34 cellular contexts compared by ENCODE assay signal in genomic region chr4:55269970-55270369, GRCh38.
DNase-seq lines count a peak whose midpoint lies in the region; ATAC-seq, FAIRE-seq and TF ChIP-seq lines count a peak whose summit lies in the region.
"Had no signal": no experiment of that assay in that cellular context is flagged by ENCODE, and none has a peak within 500 bp of the region (broad histone marks: within the 10 kb centered on the region; RNA-seq: fewer than 3 reads in every experiment).

No MANE protein-coding gene starts in this region.

- TF ChIP-seq RAD21 in liver (IDR thresholded peaks at IDR 0.05) (peak in 1 of 2 donors; percentile 16), HepG2 (CRISPR knock-in tag; IDR thresholded peaks at IDR 0.05) (no peak)

- peaks cover 7 to 17% (median 7%) of the 10 kb centered on the region in 3 donors for H3K27me3 Mint-ChIP-seq in CD14-positive monocyte (ENCODE audit: low read depth in 3 of 3)

- H3K4me3 ChIP-seq in liver (ENCODE audit: low read depth in 1 of 3, low read length in 3 of 3) (no peak overlapping the region), HepG2 (replicated peaks in 1 of 3; ENCODE audit: insufficient read depth in 1 of 3, low read depth in 2 of 3, low read length in 3 of 3) (no peak overlapping the region), brain microvascular endothelial cell (ENCODE audit: low read depth, low read length) (no peak overlapping the region)
- H3K4me3 ChIP-seq: BLaER1, esophagus muscularis mucosa, lung, MG63, mucosa of descending colon, Peyer's patch had no signal

- POLR2A ChIA-PET in HepG2 (lab: Yijun Ruan, JAX), result no interaction called here

- TF ChIP-seq POLR2A in HepG2 (IDR thresholded peaks at IDR 0.05; ENCODE audit: insufficient read depth in 1 of 2, low read depth in 2 of 2, low read length in 2 of 2), result no peak

- 46% methylated on average over 4 of the region's 4 CpGs for WGBS in liver
- WGBS in HepG2 (ENCODE audit: low lambda C conversion rate), result 0% methylated on average over 1 of the region's 4 CpGs

- H3K9me3 Mint-ChIP-seq in CD14-positive monocyte, result peaks cover 0 to 6% (median 0%) of the 10 kb centered on the region in 7 donors
- H3K9me3 Mint-ChIP-seq: activated CD4-positive, alpha-beta memory T cell treated with anti-CD3 and anti-CD28 coated beads for 36 hours; activated naive CD4-positive, alpha-beta T cell treated with anti-CD3 and anti-CD28 coated beads, Interleukin-2, amount 10 ng/mL, durations not matched to agents 7 days and 5 days; activated T-helper 1 cell treated with anti-CD3 and anti-CD28 coated beads, Interleukin-12 subunit alpha, Interleukin-12 subunit beta, Interleukin-2, Interleukin-4 antibody, amounts not matched to agents 30 ng/mL and 10 ng/mL and 1 ng/mL, durations not matched to agents 14 hours and 24 hours and 36 hours; natural killer cell treated with Interleukin-12 subunit alpha and Interleukin-12 subunit beta and Interleukin-15 and Interleukin-18, amount 100 ng/mL, for 72 hours; type B pancreatic cell had no signal

- ATAC-seq in HepG2, result no peak
- ATAC-seq in left lobe of liver, result peak; percentile 51
- ATAC-seq in HG03460 (IDR thresholded peaks at IDR 0.05; ENCODE audit: unreplicated experiment), result no peak
- ATAC-seq: foreskin keratinocyte; mucosa of descending colon; natural killer cell treated with Interleukin-12 subunit alpha and Interleukin-12 subunit beta and Interleukin-15 and Interleukin-18, amount 100 ng/mL, for 72 hours had no signal

- no peaks in the 10 kb centered on the region for H4K20me1 ChIP-seq in HepG2 (ENCODE audit: insufficient read depth, low read length)
- H4K20me1 ChIP-seq: BLaER1 had no signal

- H3K27me3 ChIP-seq in liver (ENCODE audit: control insufficient read depth in 4 of 4, insufficient read depth in 4 of 4, low read length in 3 of 4) (peaks cover 0 to 6% (median 0%) of the 10 kb centered on the region in 4 donors), HepG2 (ENCODE audit: control insufficient read depth in 1 of 2, insufficient read depth in 2 of 2, low read length in 2 of 2) (peaks cover 0 to 6% of the 10 kb centered on the region in 2 experiments; a peak in 2 of 5 replicates), brain microvascular endothelial cell (replicated peaks) (no peaks in the 10 kb centered on the region)
- H3K27me3 ChIP-seq: BLaER1, esophagus muscularis mucosa, MG63, Peyer's patch had no signal

- no peaks in the 10 kb centered on the region for H3K36me3 ChIP-seq in liver (ENCODE audit: control insufficient read depth in 4 of 4, insufficient read depth in 3 of 4, low read depth in 1 of 4, low read length in 3 of 4)
- no peaks in the 10 kb centered on the region for H3K36me3 ChIP-seq in HepG2 (replicated peaks in 1 of 2; ENCODE audit: control insufficient read depth in 1 of 2, insufficient read depth in 2 of 2, low read length in 2 of 2)
- no peaks in the 10 kb centered on the region for H3K36me3 ChIP-seq in brain microvascular endothelial cell (replicated peaks)
- H3K36me3 ChIP-seq: BLaER1, esophagus muscularis mucosa, MG63, Peyer's patch had no signal

- no peak for TF ChIP-seq EP300 in HepG2 (IDR thresholded peaks at IDR 0.05; ENCODE audit: low read depth in 2 of 2, low read length in 2 of 2)
- no peak for TF ChIP-seq EP300 in HepG2 (CRISPR knock-in tag; IDR thresholded peaks at IDR 0.05; ENCODE audit: borderline replicate concordance)

- CTCF ChIA-PET in HepG2 (lab: Yijun Ruan, JAX; ENCODE audit: low intra/inter-chr PET ratio, low total read pairs), result no interaction called here

- no peak overlapping the region for H3K27ac ChIP-seq in liver (ENCODE audit: low read depth in 1 of 2, low read length in 2 of 2)
- no peak overlapping the region for H3K27ac ChIP-seq in HepG2 (ENCODE audit: extremely low read length, insufficient read depth, low read length)
- no peak overlapping the region for H3K27ac ChIP-seq in brain microvascular endothelial cell
- H3K27ac ChIP-seq: BLaER1, esophagus muscularis mucosa, foreskin keratinocyte, Peyer's patch had no signal

- H3K79me2 ChIP-seq in HepG2 (ENCODE audit: insufficient read depth, low read length), result no peaks in the 10 kb centered on the region

- intact Hi-C loops in HepG2 (cut with micrococcal nuclease; ENCODE audit: unreplicated experiment), result no loop called here
- intact Hi-C loops in CD14-positive monocyte (cut with micrococcal nuclease), result no loop called here

- H3K9me3 ChIP-seq in liver (ENCODE audit: control insufficient read depth in 4 of 4, low read length in 3 of 4), result no peaks in the 10 kb centered on the region
- no peaks in the 10 kb centered on the region for H3K9me3 ChIP-seq in HepG2 (ENCODE audit: low read length)
- H3K9me3 ChIP-seq: BLaER1, esophagus muscularis mucosa, MG63, mucosa of descending colon, Peyer's patch had no signal

- FAIRE-seq in HepG2 (lab: Jason Lieb, UNC), result no peak
- FAIRE-seq: bronchial epithelial cell, colon, H54 had no signal

- no TSS peak for BruUV-seq in HepG2 (replicated peaks; lab: Mats Ljungman, UMichigan)

- in situ Hi-C loops in HepG2 (cut with HindIII; ENCODE audit: extremely low pct_ligation_motif_present, low pct_unique_long_range_greater_than_20kb), result no loop called here
- in situ Hi-C loops in brain microvascular endothelial cell (cut with HindIII; ENCODE audit: low pct_ligation_motif_present, low sequenced_read_pairs), result no loop called here

- no peaks in the 10 kb centered on the region for H3K36me3 Mint-ChIP-seq in CD14-positive monocyte
- H3K36me3 Mint-ChIP-seq: activated CD4-positive, alpha-beta memory T cell treated with anti-CD3 and anti-CD28 coated beads for 36 hours; activated naive CD4-positive, alpha-beta T cell treated with anti-CD3 and anti-CD28 coated beads, Interleukin-2, amount 10 ng/mL, durations not matched to agents 7 days and 5 days; natural killer cell treated with Interleukin-12 subunit alpha and Interleukin-12 subunit beta and Interleukin-15 and Interleukin-18, amount 100 ng/mL, for 72 hours; type B pancreatic cell had no signal

- H3K9ac ChIP-seq in liver (ENCODE audit: low read depth in 1 of 2, low read length in 2 of 2) (no peak overlapping the region), HepG2 (ENCODE audit: insufficient read depth, low read depth, low read length) (no peak overlapping the region)
- H3K9ac ChIP-seq: BLaER1 had no signal

- DNase-seq in HepG2 (ENCODE audit: low spot score), result no peak
- DNase-seq in dermis blood vessel endothelial cell, result peak; percentile 92
- no peak for DNase-seq in left lobe of liver (ENCODE audit: low spot score)
- DNase-seq in brain microvascular endothelial cell, result no peak
- no peak for DNase-seq in CD14-positive monocyte (ENCODE audit: low spot score)
- DNase-seq: activated CD4-positive, alpha-beta memory T cell treated with anti-CD3 and anti-CD28 coated beads for 36 hours; activated CD4-positive, CD25-positive, alpha-beta regulatory T cell treated with anti-CD3 and anti-CD28 coated beads, Interleukin-2, amount 50 U/mL, for 72 hours; activated CD8-positive, alpha-beta memory T cell treated with anti-CD3 and anti-CD28 coated beads, Interleukin-2, amount 50 U/mL, for 4 hours; activated naive CD4-positive, alpha-beta T cell treated with anti-CD3 and anti-CD28 coated beads, Interleukin-2, amount 10 ng/mL, durations not matched to agents 7 days and 5 days; amniotic stem cell; DMS79; effector memory CD4-positive, alpha-beta T cell; foreskin keratinocyte; GDM1; hypothalamus; KG1; MG63; mucosa of descending colon; NCI-H1436; NCI-H2081 treated with DMSO at 0.1 percent for 48 hours; NK-92 treated with Interleukin-12 subunit alpha and Interleukin-12 subunit beta, amount 100 ng/mL, for 24 hours; Peyer's patch; stimulated activated CD4-positive, alpha-beta T cell treated with anti-CD3 and anti-CD28 coated beads, Interleukin-2, amount 100 ng/mL, for 48 hours had no signal

- no peak overlapping the region for H3K4me3 Mint-ChIP-seq in CD14-positive monocyte
- H3K4me3 Mint-ChIP-seq: activated CD4-positive, alpha-beta memory T cell treated with anti-CD3 and anti-CD28 coated beads for 36 hours; activated naive CD4-positive, alpha-beta T cell treated with anti-CD3 and anti-CD28 coated beads, Interleukin-2, amount 10 ng/mL, durations not matched to agents 7 days and 5 days; activated T-helper 1 cell treated with anti-CD3 and anti-CD28 coated beads, Interleukin-12 subunit alpha, Interleukin-12 subunit beta, Interleukin-2, Interleukin-4 antibody, amounts not matched to agents 30 ng/mL and 10 ng/mL and 1 ng/mL, durations not matched to agents 14 hours and 24 hours and 36 hours; natural killer cell treated with Interleukin-12 subunit alpha and Interleukin-12 subunit beta and Interleukin-15 and Interleukin-18, amount 100 ng/mL, for 72 hours; type B pancreatic cell had no signal

- no peak overlapping the region for H3K27ac Mint-ChIP-seq in CD14-positive monocyte
- H3K27ac Mint-ChIP-seq: activated CD4-positive, alpha-beta memory T cell treated with anti-CD3 and anti-CD28 coated beads for 36 hours; activated naive CD4-positive, alpha-beta T cell treated with anti-CD3 and anti-CD28 coated beads, Interleukin-2, amount 10 ng/mL, durations not matched to agents 7 days and 5 days; activated T-helper 1 cell treated with anti-CD3 and anti-CD28 coated beads, Interleukin-12 subunit alpha, Interleukin-12 subunit beta, Interleukin-2, Interleukin-4 antibody, amounts not matched to agents 30 ng/mL and 10 ng/mL and 1 ng/mL, durations not matched to agents 14 hours and 24 hours and 36 hours; natural killer cell treated with Interleukin-12 subunit alpha and Interleukin-12 subunit beta and Interleukin-15 and Interleukin-18, amount 100 ng/mL, for 72 hours; type B pancreatic cell had no signal

- no peak overlapping the region for H2AFZ ChIP-seq in HepG2 (ENCODE audit: low read length)

- no peaks in the 10 kb centered on the region for H3K4me1 ChIP-seq in liver (ENCODE audit: control insufficient read depth in 4 of 4, insufficient read depth in 4 of 4, low read length in 3 of 4)
- no peaks in the 10 kb centered on the region for H3K4me1 ChIP-seq in HepG2 (ENCODE audit: insufficient read depth, low read length)
- H3K4me1 ChIP-seq: BLaER1, esophagus muscularis mucosa, foreskin keratinocyte, Peyer's patch had no signal

- TF ChIP-seq CTCF in liver (IDR thresholded peaks at IDR 0.05; ENCODE audit: low read depth, low read length, missing input control) (no peak), HepG2 (CRISPR knock-in tag; IDR thresholded peaks at IDR 0.05) (no peak), brain microvascular endothelial cell (IDR thresholded peaks at IDR 0.05; ENCODE audit: low read depth, low read length, missing control alignments) (no peak), CD14-positive monocyte (IDR thresholded peaks at IDR 0.05) (no peak)

- no peak overlapping the region for H3K4me2 ChIP-seq in HepG2 (ENCODE audit: low read depth, low read length)
- H3K4me2 ChIP-seq: BLaER1 had no signal

- H3K4me1 Mint-ChIP-seq in CD14-positive monocyte, result no peaks in the 10 kb centered on the region
- H3K4me1 Mint-ChIP-seq: activated naive CD4-positive, alpha-beta T cell treated with anti-CD3 and anti-CD28 coated beads, Interleukin-2, amount 10 ng/mL, durations not matched to agents 7 days and 5 days had no signal

TF ChIP-seq in liver, 16 proteins besides CTCF, POLR2A, EP300 and RAD21 (continues in another document):
- TF ChIP-seq RXRA (IDR thresholded peaks at IDR 0.05) (no peak), SP1 (IDR thresholded peaks at IDR 0.05) (no peak)

TF ChIP-seq in HepG2, 621 proteins besides CTCF, POLR2A, EP300 and RAD21 (continues in another document):
- TF ChIP-seq TEAD3 (CRISPR knock-in tag; optimal IDR thresholded peaks at IDR 0.05; ENCODE audit: borderline replicate concordance) (no peak), NCOA2 (CRISPR knock-in tag; IDR thresholded peaks at IDR 0.05) (no peak)
